14 cellular contexts compared by ENCODE assay signal in the genomic region with DNA sequence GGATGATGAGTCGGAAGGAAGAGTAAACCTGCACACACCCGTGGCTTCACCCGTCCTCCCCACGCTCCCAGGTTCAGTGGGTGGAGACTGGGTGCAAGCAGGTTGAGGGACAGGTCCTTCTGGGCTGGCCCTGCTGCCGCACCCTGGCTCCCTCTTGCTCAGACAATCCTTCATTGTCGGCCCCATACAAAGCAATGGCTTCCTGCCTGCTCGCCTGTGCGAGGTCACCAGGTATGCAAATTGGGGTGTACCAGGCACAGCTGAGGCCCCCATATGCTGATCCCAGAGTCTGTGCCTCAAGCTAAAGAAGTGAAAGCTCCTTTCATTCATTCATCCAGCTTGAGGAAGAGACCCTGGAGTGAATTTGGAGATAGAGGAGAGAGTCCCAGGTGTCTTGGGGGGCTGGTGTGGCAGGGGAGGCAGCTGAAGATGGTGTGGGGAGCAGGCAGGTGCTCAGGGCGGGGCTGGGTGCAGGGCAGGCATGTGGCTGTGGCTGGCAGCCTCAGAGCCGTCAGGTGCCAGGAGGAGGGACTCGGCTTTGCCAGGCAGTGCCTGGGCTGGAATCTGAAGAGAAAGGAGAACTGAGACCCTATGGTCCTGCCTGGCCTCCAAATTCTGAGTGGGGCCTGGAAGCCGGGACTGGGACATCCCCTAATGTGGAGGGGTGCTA. TPM values are rescaled to one million over a fixed set of nuclear protein-coding genes. Genes with fewer than 3 reads are reported as not detected.
DNase-seq lines count a peak whose midpoint lies in the region; ATAC-seq, FAIRE-seq and TF ChIP-seq lines count a peak whose summit lies in the region.
"Had no signal": no experiment of that assay in that cellular context is flagged by ENCODE, and none has a peak within 500 bp of the region (broad histone marks: within the 10 kb centered on the region; RNA-seq: fewer than 3 reads in every experiment).

No MANE protein-coding gene starts in this region.

- H3K4me2 ChIP-seq in Loucy (ENCODE audit: low read depth, low read length, poor library complexity, severe bottlenecking), result peak overlapping the region; percentile 27

- 14 to 68% (median 38%) methylated on average over 12 of the region's 12 CpGs for WGBS in small intestine, 3 donors

- H3K9ac ChIP-seq in Loucy (ENCODE audit: low read depth, low read length, poor library complexity, severe bottlenecking) (no peak overlapping the region), duodenal mucosa (ENCODE audit: low read depth in 1 of 2, low read length in 2 of 2) (peak overlapping the region; percentile 65 to 67)

- TF ChIP-seq CTCF in Loucy (conservative IDR thresholded peaks at IDR 0.05; ENCODE audit: low read length), result no peak

- DNase-seq in T-helper 1 cell, result no peak
- peak; percentile 79 for DNase-seq in small intestine
- no peak for DNase-seq in DMS79 treated with DMSO at 0.1 percent for 48 hours (lab: John Stamatoyannopoulos, UW)
- DNase-seq in HEK293T (ENCODE audit: extremely low spot score), result no peak
- DNase-seq: EL, KG1, NCI-H446 had no signal

- peaks cover 12% of the 10 kb centered on the region for H3K36me3 Mint-ChIP-seq in T-helper 1 cell treated with Interleukin-12 subunit alpha and Interleukin-12 subunit beta and Interleukin-4 antibody, amounts not matched to agents 30 μg/mL and 1 μg/mL, for 36 hours (ENCODE audit: low read depth)

- peaks cover 37% of the 10 kb centered on the region for H3K4me1 Mint-ChIP-seq in T-helper 1 cell treated with Interleukin-12 subunit alpha and Interleukin-12 subunit beta and Interleukin-4 antibody, amounts not matched to agents 30 μg/mL and 1 μg/mL, for 36 hours (ENCODE audit: low read depth)

- FAIRE-seq in small intestine (lab: Jason Lieb, UNC), result no peak
- FAIRE-seq: A204.1, endothelial cell of umbilical vein had no signal

- H3K27me3 ChIP-seq in Loucy (ENCODE audit: insufficient read depth, low read length, poor library complexity, severe bottlenecking) (no peaks in the 10 kb centered on the region), duodenal mucosa (ENCODE audit: control insufficient read depth in 1 of 2, insufficient read depth in 2 of 2, low read length in 2 of 2) (no peaks in the 10 kb centered on the region), small intestine (ENCODE audit: control insufficient read depth in 2 of 2, insufficient read depth in 2 of 2, low read length in 2 of 2) (no peaks in the 10 kb centered on the region)
- H3K27me3 ChIP-seq: testis had no signal

- H3K9me3 ChIP-seq in Loucy (ENCODE audit: insufficient read depth, low read depth, low read length), result no peaks in the 10 kb centered on the region
- no peaks in the 10 kb centered on the region for H3K9me3 ChIP-seq in duodenal mucosa (ENCODE audit: control insufficient read depth in 1 of 2, low read length in 2 of 2)
- H3K9me3 ChIP-seq in small intestine (ENCODE audit: control insufficient read depth, low read depth), result no peaks in the 10 kb centered on the region
- H3K9me3 ChIP-seq: testis had no signal

- no peak for ATAC-seq in HG03045 (IDR thresholded peaks at IDR 0.05; ENCODE audit: unreplicated experiment)

- no peak overlapping the region for H2AFZ ChIP-seq in Loucy (ENCODE audit: low read length)

- H3K4me3 Mint-ChIP-seq in T-helper 1 cell treated with Interleukin-12 subunit alpha and Interleukin-12 subunit beta and Interleukin-4 antibody, amounts not matched to agents 30 μg/mL and 1 μg/mL, for 36 hours, result peak overlapping the region; percentile 14

- POLR2A ChIA-PET in HEK293T (lab: Yijun Ruan, JAX), result no interaction called here

- H3K27ac ChIP-seq in duodenal mucosa (ENCODE audit: low read depth, low read length) (peak overlapping the region; percentile 58), small intestine (ENCODE audit: low read depth in 1 of 2, low read length in 1 of 2) (peak overlapping the region; percentile 8 to 83)

- peaks cover 59% of the 10 kb centered on the region for H4K20me1 ChIP-seq in Loucy (ENCODE audit: insufficient read depth, low read length, poor library complexity, severe bottlenecking)

- peaks cover 45% of the 10 kb centered on the region for H3K4me1 ChIP-seq in Loucy (ENCODE audit: insufficient read depth, low read length, poor library complexity, severe bottlenecking)
- H3K4me1 ChIP-seq in duodenal mucosa (ENCODE audit: control insufficient read depth in 1 of 2, insufficient read depth in 2 of 2, low read length in 2 of 2), result peaks cover 74 to 83% of the 10 kb centered on the region in 2 donors
- H3K4me1 ChIP-seq in small intestine (ENCODE audit: control insufficient read depth in 2 of 2, insufficient read depth in 1 of 2, low read depth in 1 of 2, low read length in 1 of 2), result peaks cover 4 to 19% of the 10 kb centered on the region in 2 donors

- H3K79me2 ChIP-seq in Loucy (ENCODE audit: insufficient read depth, low read length), result peaks cover 92% of the 10 kb centered on the region

- H3K36me3 ChIP-seq in Loucy (ENCODE audit: insufficient read depth, low read length) (peaks cover 8% of the 10 kb centered on the region; the same call in 1 of the 2 replicates), duodenal mucosa (ENCODE audit: control insufficient read depth in 1 of 2, insufficient read depth in 2 of 2, low read length in 2 of 2) (no peaks in the 10 kb centered on the region), small intestine (ENCODE audit: control insufficient read depth in 2 of 2, insufficient read depth in 2 of 2, low read length in 2 of 2) (no peaks in the 10 kb centered on the region)

- CTCF ChIA-PET in HEK293T (lab: Yijun Ruan, JAX), result no interaction called here

- H3F3A ChIP-seq in Loucy (ENCODE audit: low read depth), result no peaks in the 10 kb centered on the region

- no peaks in the 10 kb centered on the region for H3K9me2 ChIP-seq in Loucy (replicated peaks; ENCODE audit: low read depth, low read length)

- H3K27ac Mint-ChIP-seq in T-helper 1 cell treated with Interleukin-12 subunit alpha and Interleukin-12 subunit beta and Interleukin-4 antibody, amounts not matched to agents 30 μg/mL and 1 μg/mL, for 36 hours, result peak overlapping the region; percentile 76

- H3K4me3 ChIP-seq in Loucy (ENCODE audit: low read length, poor library complexity, severe bottlenecking) (no peak overlapping the region), duodenal mucosa (ENCODE audit: low read depth in 1 of 2, low read length in 2 of 2) (no peak overlapping the region), small intestine (ENCODE audit: low read depth in 1 of 2, low read length in 2 of 2) (no peak overlapping the region)
- H3K4me3 ChIP-seq: testis had no signal

- no peaks in the 10 kb centered on the region for H3K27me3 Mint-ChIP-seq in T-helper 1 cell treated with Interleukin-12 subunit alpha and Interleukin-12 subunit beta and Interleukin-4 antibody, amounts not matched to agents 30 μg/mL and 1 μg/mL, for 36 hours (ENCODE audit: low read depth)

- no peaks in the 10 kb centered on the region for H3K9me3 Mint-ChIP-seq in T-helper 1 cell treated with Interleukin-12 subunit alpha and Interleukin-12 subunit beta and Interleukin-4 antibody, amounts not matched to agents 30 μg/mL and 1 μg/mL, for 36 hours

TF ChIP-seq in HEK293T, 16 proteins besides CTCF, POLR2A, EP300 and RAD21:
- TF ChIP-seq TARDBP (IDR thresholded peaks at IDR 0.05), result no peak
- TF ChIP-seq NFRKB (IDR thresholded peaks at IDR 0.05), result no peak
- TF ChIP-seq ZNF384 (IDR thresholded peaks at IDR 0.05), result no peak
- no peak for TF ChIP-seq L3MBTL2 (conservative IDR thresholded peaks at IDR 0.05)
- no peak for TF ChIP-seq HDGF (IDR thresholded peaks at IDR 0.05; ENCODE audit: borderline replicate concordance)
- TF ChIP-seq SP1 (IDR thresholded peaks at IDR 0.05), result no peak
- no peak for TF ChIP-seq FOXK2 (IDR thresholded peaks at IDR 0.05)
- TF ChIP-seq ELF4 (IDR thresholded peaks at IDR 0.05), result no peak
- no peak for TF ChIP-seq ARNT (IDR thresholded peaks at IDR 0.05)
- TF ChIP-seq FOXM1 (IDR thresholded peaks at IDR 0.05; ENCODE audit: borderline replicate concordance), result no peak
- no peak for TF ChIP-seq SUZ12 (IDR thresholded peaks at IDR 0.05)
- no peak for TF ChIP-seq LEF1 (IDR thresholded peaks at IDR 0.05; ENCODE audit: borderline replicate concordance)
- no peak for TF ChIP-seq BHLHE40 (IDR thresholded peaks at IDR 0.05; ENCODE audit: borderline replicate concordance)
- no peak for TF ChIP-seq FOXA1 (IDR thresholded peaks at IDR 0.05)

RNA-seq across cellular contexts. Expression of gene SLCO4A1, which starts 4.7 kb away (rescaled TPM):
- polyA plus RNA-seq in small intestine, result 10 to 100 TPM in 1 of 3 donors, 1 to 10 TPM in 2; 2.2 to 22.4 (median 4.9) TPM
